In genomic region chr9:132207839-132208615, GRCh38 we compare ENCODE assay signal across 1 cellular context.
A peak's percentile ranks its signal among the peaks of the same experiment; 100 is the strongest.
TF ChIP-seq lines count a peak whose summit lies in the region.

No MANE protein-coding gene starts in this region.

TF ChIP-seq in K562, 482 proteins besides CTCF, POLR2A, EP300 and RAD21:
- no peak for TF ChIP-seq RBM34 (IDR thresholded peaks at IDR 0.05; ENCODE audit: borderline replicate concordance, insufficient read depth, low read length)
- peak; percentile 49 for TF ChIP-seq ZNF121 (CRISPR knock-in tag; conservative IDR thresholded peaks at IDR 0.05)
